19 cellular contexts compared by ENCODE assay signal in the genomic region with DNA sequence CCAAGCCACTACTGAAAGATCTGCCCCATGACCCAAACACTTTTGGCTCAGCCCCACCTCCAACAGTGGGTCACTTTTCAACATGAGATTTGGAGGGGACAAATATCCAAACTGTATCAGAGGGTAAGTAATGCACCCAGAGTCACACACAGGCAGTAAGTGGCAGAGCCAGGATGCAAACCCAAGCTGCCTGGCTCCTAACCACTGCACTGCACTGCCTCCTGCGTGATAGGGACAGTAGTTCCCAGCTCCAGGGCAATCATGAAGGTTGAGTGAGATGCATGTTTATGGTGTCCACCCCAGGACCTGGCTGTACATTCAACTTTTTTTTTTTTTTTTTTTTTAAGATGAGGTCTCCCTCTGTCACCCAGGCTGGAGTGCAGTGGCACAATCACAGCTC.
DNase-seq lines count a peak whose midpoint lies in the region; ATAC-seq, FAIRE-seq and TF ChIP-seq lines count a peak whose summit lies in the region.
"Had no signal": no experiment of that assay in that cellular context is flagged by ENCODE, and none has a peak within 500 bp of the region (broad histone marks: within the 10 kb centered on the region; RNA-seq: fewer than 3 reads in every experiment).

No MANE protein-coding gene starts in this region.

- H3K9ac ChIP-seq in KMS-11 (peak overlapping the region; percentile 2; the same call in 1 of the 2 replicates), GM12878 (ENCODE audit: control insufficient read depth, insufficient read depth, low read length) (no peak overlapping the region)
- H3K9ac ChIP-seq: BLaER1 had no signal

- BruUV-seq in GM12878 (replicated peaks; lab: Mats Ljungman, UMichigan), result no TSS peak

- no peaks in the 10 kb centered on the region; the same call in 2 of the 3 replicates for H3K9me3 ChIP-seq in GM12878 (replicated peaks; ENCODE audit: control insufficient read depth, insufficient read depth, low read length)
- H3K9me3 ChIP-seq: A549, BLaER1 had no signal

- H3K27me3 ChIP-seq in KMS-11 (ENCODE audit: insufficient read depth, low read depth) (no peaks in the 10 kb centered on the region), GM12878 (replicated peaks in 1 of 2; ENCODE audit: control insufficient read depth in 2 of 2, insufficient read depth in 2 of 2, low read length in 1 of 2) (no peaks in the 10 kb centered on the region)
- H3K27me3 ChIP-seq: BLaER1 had no signal

- no peak for TF ChIP-seq POLR2A in GM12878 (IDR thresholded peaks at IDR 0.05; ENCODE audit: low read depth, low read length)

- POLR2A ChIA-PET in GM12878 (lab: Charles Lee), result interaction anchor here (0.9 to 1.4 kb wide), 2 partner anchors 60 to 76 kb away, joined by 3 to 4 read pairs; no protein-coding TSS in a partner anchor

- H3K4me2 ChIP-seq in KMS-11 (peak overlapping the region; percentile 83), GM12878 (ENCODE audit: control insufficient read depth, insufficient read depth) (no peak overlapping the region)
- H3K4me2 ChIP-seq: A549, BLaER1 had no signal

- H3K79me2 ChIP-seq in KMS-11 (ENCODE audit: insufficient read depth, low read depth) (no peaks in the 10 kb centered on the region), GM12878 (ENCODE audit: control insufficient read depth, insufficient read depth, low read length) (no peaks in the 10 kb centered on the region)

- no peak for TF ChIP-seq EP300 in GM12878 (IDR thresholded peaks at IDR 0.05; ENCODE audit: borderline replicate concordance in 1 of 2, control insufficient read depth in 1 of 2, low read depth in 2 of 2, low read length in 2 of 2)

- ATAC-seq in GM12878 (peak; percentile 2; the same call in 2 of the 3 replicates), HG03439 (IDR thresholded peaks at IDR 0.05; ENCODE audit: unreplicated experiment) (no peak), HG03342 (IDR thresholded peaks at IDR 0.05; ENCODE audit: unreplicated experiment) (no peak)
- ATAC-seq: A549, HCT116 had no signal

- in situ Hi-C loops in GM12878 (cut with MboI), result no loop called here

- no peak for TF ChIP-seq CTCF in KMS-11 (conservative IDR thresholded peaks at IDR 0.05; ENCODE audit: low read depth, low read length)
- no peak for TF ChIP-seq CTCF in GM12878 (IDR thresholded peaks at IDR 0.05 in 2 of 3, conservative IDR thresholded peaks at IDR 0.05 in 1 of 3; ENCODE audit: control insufficient read depth in 2 of 3, extremely low read depth in 1 of 3, insufficient read depth in 1 of 3, low read depth in 3 of 3, low read length in 3 of 3)

- H3K4me1 ChIP-seq in KMS-11 (ENCODE audit: low read depth, poor library complexity, severe bottlenecking) (peaks cover 64% of the 10 kb centered on the region), GM12878 (ENCODE audit: control insufficient read depth, insufficient read depth, low read length) (peaks cover 16% of the 10 kb centered on the region)
- H3K4me1 ChIP-seq: A549 had no signal

- H2AFZ ChIP-seq in KMS-11 (ENCODE audit: low read depth) (no peak overlapping the region), GM12878 (ENCODE audit: control insufficient read depth, low read depth, low read length) (no peak overlapping the region)

- TF ChIP-seq RAD21 in GM12878 (IDR thresholded peaks at IDR 0.05; ENCODE audit: insufficient read depth, low read depth, low read length), result no peak

- peak; percentile 37 for DNase-seq in activated CD8-positive, alpha-beta memory T cell treated with anti-CD3 and anti-CD28 coated beads for 24 hours
- no peak for DNase-seq in activated CD8-positive, alpha-beta memory T cell treated with anti-CD3 and anti-CD28 coated beads, Interleukin-2, amount 50 U/mL, for 48 hours
- no peak for DNase-seq in GM12878 (ENCODE audit: low read depth, low spot score)
- DNase-seq in Ammon's horn (ENCODE audit: low spot score), result no peak
- DNase-seq: AML-193; Calu3; CD4-positive, alpha-beta memory T cell; DMS79 treated with DMSO at 0.1 percent for 48 hours; GF-D8; GOT3; H7; HFFc6 had no signal

- SMC1A ChIA-PET in GM12878 (lab: Charles Lee; ENCODE audit: uncharacterized antibody, unreplicated experiment), result interaction anchor here (0.6 to 3.6 kb wide), 13 partner anchors 9 to 266 kb away, joined by 3 to 17 read pairs (median 5); no protein-coding TSS in a partner anchor

- peak overlapping the region; percentile 65 for H3K27ac ChIP-seq in KMS-11
- H3K27ac ChIP-seq in GM12878 (ENCODE audit: control insufficient read depth, insufficient read depth), result no peak overlapping the region
- H3K27ac ChIP-seq: 22Rv1, A549, BLaER1 had no signal

- H3K4me3 ChIP-seq in KMS-11 (IDR thresholded peaks at IDR 0.05; ENCODE audit: insufficient read depth, low read depth, low read length), result no peak overlapping the region
- H3K4me3 ChIP-seq in GM12878, result no peak overlapping the region
- H3K4me3 ChIP-seq: A549, BLaER1 had no signal

- no peaks in the 10 kb centered on the region for H4K20me1 ChIP-seq in KMS-11 (ENCODE audit: insufficient read depth)
- no peaks in the 10 kb centered on the region for H4K20me1 ChIP-seq in GM12878 (ENCODE audit: control insufficient read depth, insufficient read depth)
- H4K20me1 ChIP-seq: BLaER1 had no signal

- CTCF ChIA-PET in GM12878 (lab: Yijun Ruan, JAX), result interaction anchor here (1.0 to 2.0 kb wide), 5 partner anchors 60 to 253 kb away, joined by 3 to 10 read pairs (median 4); no protein-coding TSS in a partner anchor

- 100% methylated on average over 1 of the region's 1 CpG for WGBS in GM12878 (ENCODE audit: insufficient coverage, insufficient replicate concordance, low lambda C conversion rate, missing lambda C conversion rate)

- no peaks in the 10 kb centered on the region for H3K36me3 ChIP-seq in KMS-11 (ENCODE audit: insufficient read depth)
- peaks cover 0 to 2% of the 10 kb centered on the region in 2 experiments; a peak in 1 of 4 replicates for H3K36me3 ChIP-seq in GM12878 (ENCODE audit: control insufficient read depth in 2 of 2, insufficient read depth in 2 of 2, low read length in 1 of 2)
- H3K36me3 ChIP-seq: BLaER1 had no signal

- intact Hi-C loops in GM12878 (cut with micrococcal nuclease; ENCODE audit: unreplicated experiment), result loop anchor here (5.0 kb wide), 1 partner anchor 81 kb away; no protein-coding TSS in a partner anchor

- RAD21 ChIA-PET in GM12878 (lab: Charles Lee; ENCODE audit: unreplicated experiment), result interaction anchor here (0.6 to 4.2 kb wide), 11 partner anchors 11 to 253 kb away, joined by 3 to 28 read pairs (median 4); no protein-coding TSS in a partner anchor

- FAIRE-seq in GM12878 (lab: Jason Lieb, UNC), result no peak
- FAIRE-seq: A549 had no signal

TF ChIP-seq in GM12878, 131 proteins besides CTCF, POLR2A, EP300 and RAD21:
- TF ChIP-seq JUND (IDR thresholded peaks at IDR 0.05; ENCODE audit: low read depth, low read length) (no peak), FOXK2 (IDR thresholded peaks at IDR 0.05) (no peak), YBX1 (IDR thresholded peaks at IDR 0.05) (no peak), WRNIP1 (IDR thresholded peaks at IDR 0.05; ENCODE audit: borderline replicate concordance, low read depth, low read length) (no peak), ZNF622 (IDR thresholded peaks at IDR 0.05) (no peak), HDAC6 (IDR thresholded peaks at IDR 0.05; ENCODE audit: unreplicated experiment) (no peak), PAX5 (IDR thresholded peaks at IDR 0.05; ENCODE audit: borderline replicate concordance, low read depth, low read length) (no peak), RCOR1 (conservative IDR thresholded peaks at IDR 0.05; ENCODE audit: low read depth, low read length) (no peak), YY1 (IDR thresholded peaks at IDR 0.05; ENCODE audit: low read depth, low read length) (no peak), SUZ12 (IDR thresholded peaks at IDR 0.05; ENCODE audit: unreplicated experiment) (no peak), SRF (IDR thresholded peaks at IDR 0.05; ENCODE audit: low read depth in 2 of 2, low read length in 2 of 2) (no peak), BCLAF1 (IDR thresholded peaks at IDR 0.05) (no peak), EGR1 (IDR thresholded peaks at IDR 0.05; ENCODE audit: borderline replicate concordance in 1 of 2, low read depth in 2 of 2, low read length in 2 of 2) (no peak)
- TF ChIP-seq, protein P1, sequence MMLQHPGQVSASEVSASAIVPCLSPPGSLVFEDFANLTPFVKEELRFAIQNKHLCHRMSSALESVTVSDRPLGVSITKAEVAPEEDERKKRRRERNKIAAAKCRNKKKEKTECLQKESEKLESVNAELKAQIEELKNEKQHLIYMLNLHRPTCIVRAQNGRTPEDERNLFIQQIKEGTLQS (IDR thresholded peaks at IDR 0.05; ENCODE audit: borderline replicate concordance, extremely low read depth, low read depth, low read length), result no peak
